Comparison of ENCODE assay signal across 12 cellular contexts in the genomic region with DNA sequence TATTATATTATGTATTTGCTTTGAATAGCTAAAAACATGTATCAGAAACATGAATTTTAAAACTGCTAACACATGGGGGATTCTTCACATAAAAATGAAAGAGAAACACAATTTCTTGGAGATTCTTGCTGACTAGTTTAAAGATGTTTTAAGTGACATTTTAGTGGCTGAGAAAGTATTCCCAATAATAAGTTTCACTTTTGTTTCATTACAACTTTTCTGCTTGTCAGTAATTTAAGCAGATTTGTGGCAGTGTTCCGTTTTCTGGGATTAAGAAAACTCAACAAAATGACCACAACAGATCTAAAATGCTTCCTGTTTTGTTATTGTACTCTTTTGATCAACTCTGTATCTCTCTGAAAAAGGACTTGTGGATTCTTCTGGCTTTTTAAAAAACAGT.
DNase-seq lines count a peak whose midpoint lies in the region; ATAC-seq and TF ChIP-seq lines count a peak whose summit lies in the region.
"Had no signal": no experiment of that assay in that cellular context is flagged by ENCODE, and none has a peak within 500 bp of the region (broad histone marks: within the 10 kb centered on the region; RNA-seq: fewer than 3 reads in every experiment).

No MANE protein-coding gene starts in this region.

- H3K27me3 ChIP-seq in CD4-positive, alpha-beta T cell (ENCODE audit: control insufficient read depth, insufficient read depth, low read length), result no peaks in the 10 kb centered on the region
- no peaks in the 10 kb centered on the region for H3K27me3 ChIP-seq in MM.1S (replicated peaks; ENCODE audit: insufficient read depth, low read length)
- H3K27me3 ChIP-seq: esophagus squamous epithelium, left lung had no signal

- no peak overlapping the region for H2AFZ ChIP-seq in MM.1S (ENCODE audit: low read length)

- no peaks in the 10 kb centered on the region for H3K9me3 ChIP-seq in CD4-positive, alpha-beta T cell (ENCODE audit: control insufficient read depth, low read length)
- H3K9me3 ChIP-seq in MM.1S (replicated peaks; ENCODE audit: insufficient read depth, low read length), result no peaks in the 10 kb centered on the region
- H3K9me3 ChIP-seq: esophagus squamous epithelium, left lung had no signal

- H4K20me1 ChIP-seq in MM.1S (ENCODE audit: insufficient read depth, low read length), result no peaks in the 10 kb centered on the region

- DNase-seq in CD4-positive, alpha-beta T cell, result no peak
- DNase-seq in MM.1S (peak; percentile 72), RKO (ENCODE audit: low spot score) (no peak), middle frontal gyrus (ENCODE audit: extremely low spot score, low spot score) (no peak), NCI-H446 (lab: John Stamatoyannopoulos, UW) (no peak)
- DNase-seq in activated naive CD8-positive, alpha-beta T cell treated with anti-CD3 and anti-CD28 coated beads, Interleukin-2, amount 50 U/mL, for 24 hours, result no peak
- peak in 1 of 10 donors; percentile 2 for DNase-seq in naive thymus-derived CD8-positive, alpha-beta T cell
- DNase-seq: esophagus squamous epithelium; left lung; NCI-H1105 treated with DMSO at 0.1 percent for 48 hours; stimulated activated naive B cell treated with anti-CD40 and anti-IgM and Interleukin-4, amounts not matched to agents 10 μg/mL and 1 μg/mL and 100 μg/mL, for 72 hours had no signal

- no peak for TF ChIP-seq CTCF in CD4-positive, alpha-beta T cell (IDR thresholded peaks at IDR 0.05)
- TF ChIP-seq CTCF in MM.1S (IDR thresholded peaks at IDR 0.05; ENCODE audit: low read length), result no peak

- H3K27ac ChIP-seq in CD4-positive, alpha-beta T cell (ENCODE audit: low read depth, low read length), result no peak overlapping the region
- H3K27ac ChIP-seq in MM.1S (ENCODE audit: low read length), result no peak overlapping the region
- H3K27ac ChIP-seq: esophagus squamous epithelium had no signal

- H3K9ac ChIP-seq in MM.1S (ENCODE audit: low read length), result no peak overlapping the region

- H3K9me2 ChIP-seq in MM.1S (replicated peaks; ENCODE audit: insufficient read depth, low read length), result no peaks in the 10 kb centered on the region

- peaks cover 46% of the 10 kb centered on the region for H3K4me1 Mint-ChIP-seq in CD4-positive, alpha-beta T cell (ENCODE audit: low read depth)
- peaks cover 24% of the 10 kb centered on the region for H3K4me1 Mint-ChIP-seq in activated naive CD8-positive, alpha-beta T cell treated with anti-CD3 and anti-CD28 coated beads, Interleukin-2, amount 50 U/mL, for 24 hours
- peaks cover 10 to 45% (median 32%) of the 10 kb centered on the region in 4 donors for H3K4me1 Mint-ChIP-seq in naive thymus-derived CD8-positive, alpha-beta T cell

- no peaks in the 10 kb centered on the region for H3K27me3 Mint-ChIP-seq in CD4-positive, alpha-beta T cell
- H3K27me3 Mint-ChIP-seq in activated naive CD8-positive, alpha-beta T cell treated with anti-CD3 and anti-CD28 coated beads, Interleukin-2, amount 50 U/mL, for 24 hours, result no peaks in the 10 kb centered on the region
- no peaks in the 10 kb centered on the region for H3K27me3 Mint-ChIP-seq in naive thymus-derived CD8-positive, alpha-beta T cell
- H3K27me3 Mint-ChIP-seq: stimulated activated naive B cell treated with anti-CD40 and anti-IgM and Interleukin-4, amounts not matched to agents 10 μg/mL and 1 μg/mL and 100 μg/mL, for 72 hours had no signal

- peak overlapping the region; percentile 53 for H3K4me2 ChIP-seq in MM.1S (ENCODE audit: low read depth, low read length)

- H3K4me3 Mint-ChIP-seq in CD4-positive, alpha-beta T cell, result peak overlapping the region; percentile 12
- peak overlapping the region; percentile 15 for H3K4me3 Mint-ChIP-seq in activated naive CD8-positive, alpha-beta T cell treated with anti-CD3 and anti-CD28 coated beads, Interleukin-2, amount 50 U/mL, for 24 hours
- peak overlapping the region; percentile 12 to 59 (median 30) for H3K4me3 Mint-ChIP-seq in naive thymus-derived CD8-positive, alpha-beta T cell
- H3K4me3 Mint-ChIP-seq: stimulated activated naive B cell treated with anti-CD40 and anti-IgM and Interleukin-4, amounts not matched to agents 10 μg/mL and 1 μg/mL and 100 μg/mL, for 72 hours had no signal

- H3F3A ChIP-seq in MM.1S (ENCODE audit: insufficient read depth, low read length), result peaks cover 7% of the 10 kb centered on the region; the same call in 1 of the 2 replicates

- peaks cover 19% of the 10 kb centered on the region for H3K36me3 Mint-ChIP-seq in CD4-positive, alpha-beta T cell (ENCODE audit: low read depth)
- peaks cover 10% of the 10 kb centered on the region for H3K36me3 Mint-ChIP-seq in activated naive CD8-positive, alpha-beta T cell treated with anti-CD3 and anti-CD28 coated beads, Interleukin-2, amount 50 U/mL, for 24 hours (ENCODE audit: low read depth)
- peaks cover 6 to 21% (median 15%) of the 10 kb centered on the region in 3 donors for H3K36me3 Mint-ChIP-seq in naive thymus-derived CD8-positive, alpha-beta T cell

- POLR2A ChIA-PET in CD4-positive, alpha-beta T cell (lab: Charles Lee), result no interaction called here
- POLR2A ChIA-PET in naive thymus-derived CD8-positive, alpha-beta T cell (lab: Charles Lee), result no interaction called here

- H3K4me3 ChIP-seq in MM.1S (ENCODE audit: low read length), result peak overlapping the region; percentile 18; the same call in 1 of the 2 replicates
- H3K4me3 ChIP-seq: left lung had no signal

- no peaks in the 10 kb centered on the region for H3K79me2 ChIP-seq in MM.1S (ENCODE audit: low read length)

- no peak for ATAC-seq in CD4-positive, alpha-beta T cell (ENCODE audit: poor library complexity)
- no peak for ATAC-seq in activated naive CD8-positive, alpha-beta T cell treated with anti-CD3 and anti-CD28 coated beads, Interleukin-2, amount 50 U/mL, for 24 hours
- no peak for ATAC-seq in naive thymus-derived CD8-positive, alpha-beta T cell
- ATAC-seq in HG03045 (IDR thresholded peaks at IDR 0.05; ENCODE audit: unreplicated experiment), result no peak
- ATAC-seq: left lung; stimulated activated naive B cell treated with anti-CD40 and anti-IgM and Interleukin-4, amounts not matched to agents 10 μg/mL and 1 μg/mL and 100 μg/mL, for 72 hours had no signal

- H3K27ac Mint-ChIP-seq in CD4-positive, alpha-beta T cell, result no peak overlapping the region
- H3K27ac Mint-ChIP-seq in activated naive CD8-positive, alpha-beta T cell treated with anti-CD3 and anti-CD28 coated beads, Interleukin-2, amount 50 U/mL, for 24 hours, result peak overlapping the region; percentile 71
- H3K27ac Mint-ChIP-seq in naive thymus-derived CD8-positive, alpha-beta T cell, result peak overlapping the region in 4 of 10 donors; percentile 7 to 59 (median 36)
- H3K27ac Mint-ChIP-seq: stimulated activated naive B cell treated with anti-CD40 and anti-IgM and Interleukin-4, amounts not matched to agents 10 μg/mL and 1 μg/mL and 100 μg/mL, for 72 hours had no signal

- H3K9me3 Mint-ChIP-seq in CD4-positive, alpha-beta T cell, result no peaks in the 10 kb centered on the region
- no peaks in the 10 kb centered on the region for H3K9me3 Mint-ChIP-seq in activated naive CD8-positive, alpha-beta T cell treated with anti-CD3 and anti-CD28 coated beads, Interleukin-2, amount 50 U/mL, for 24 hours
- H3K9me3 Mint-ChIP-seq in naive thymus-derived CD8-positive, alpha-beta T cell, result no peaks in the 10 kb centered on the region
- H3K9me3 Mint-ChIP-seq: stimulated activated naive B cell treated with anti-CD40 and anti-IgM and Interleukin-4, amounts not matched to agents 10 μg/mL and 1 μg/mL and 100 μg/mL, for 72 hours had no signal

- CTCF ChIA-PET in CD4-positive, alpha-beta T cell (lab: Charles Lee), result no interaction called here

- intact Hi-C loops in CD4-positive, alpha-beta T cell (cut with DNase I, micrococcal nuclease), result no loop called here

- H3K36me3 ChIP-seq in MM.1S (replicated peaks; ENCODE audit: insufficient read depth, low read length), result no peaks in the 10 kb centered on the region

- peaks cover 18% of the 10 kb centered on the region for H3K4me1 ChIP-seq in MM.1S (ENCODE audit: low read length)
